ENCODE assay signal across 16 cellular contexts in genomic region chr1:223229756-223230155, GRCh38.
DNase-seq lines count a peak whose midpoint lies in the region; ATAC-seq lines count a peak whose summit lies in the region.
"Had no signal": no experiment of that assay in that cellular context is flagged by ENCODE, and none has a peak within 500 bp of the region (broad histone marks: within the 10 kb centered on the region; RNA-seq: fewer than 3 reads in every experiment).

No MANE protein-coding gene starts in this region.

- WGBS in thymus = 66% methylated on average over 3 of the region's 3 CpGs

- H3K4me1 Mint-ChIP-seq in activated naive CD4-positive, alpha-beta T cell treated with anti-CD3 and anti-CD28 coated beads, Interleukin-2, amount 10 ng/mL, durations not matched to agents 7 days and 5 days = peaks cover 39% of the 10 kb centered on the region
- peaks cover 47% of the 10 kb centered on the region for H3K4me1 Mint-ChIP-seq in T-helper 2 cell treated with Interferon-gamma antibody and Interleukin-4, amounts not matched to agents 5 μg/mL and 100 μg/mL, for 36 hours (ENCODE audit: low read depth)
- H3K4me1 Mint-ChIP-seq: activated B cell treated with CpG ODN at 0.5 μM for 24 hours had no signal

- no peak for ATAC-seq in GM21515 (IDR thresholded peaks at IDR 0.05; ENCODE audit: unreplicated experiment)
- ATAC-seq: gastroesophageal sphincter had no signal

- H3K4me1 ChIP-seq in effector memory CD4-positive, alpha-beta T cell (ENCODE audit: control insufficient read depth, insufficient read depth, low read length, poor library complexity, severe bottlenecking) = peaks cover 29% of the 10 kb centered on the region
- H3K4me1 ChIP-seq in thymus (ENCODE audit: control insufficient read depth, insufficient read depth, low read length) = peaks cover 48% of the 10 kb centered on the region

- peak overlapping the region; percentile 92 for H3K27ac Mint-ChIP-seq in activated naive CD4-positive, alpha-beta T cell treated with anti-CD3 and anti-CD28 coated beads, Interleukin-2, amount 10 ng/mL, durations not matched to agents 7 days and 5 days
- peak overlapping the region; percentile 96 for H3K27ac Mint-ChIP-seq in T-helper 2 cell treated with Interferon-gamma antibody and Interleukin-4, amounts not matched to agents 5 μg/mL and 100 μg/mL, for 36 hours
- H3K27ac Mint-ChIP-seq: activated B cell treated with CpG ODN at 0.5 μM for 24 hours had no signal

- H3K9me3 ChIP-seq in effector memory CD4-positive, alpha-beta T cell (ENCODE audit: control insufficient read depth, low read length) = no peaks in the 10 kb centered on the region
- H3K9me3 ChIP-seq in thymus (ENCODE audit: control insufficient read depth) = no peaks in the 10 kb centered on the region
- H3K9me3 ChIP-seq: gastroesophageal sphincter, neutrophil had no signal

- no peaks in the 10 kb centered on the region for H3K36me3 Mint-ChIP-seq in activated naive CD4-positive, alpha-beta T cell treated with anti-CD3 and anti-CD28 coated beads, Interleukin-2, amount 10 ng/mL, durations not matched to agents 7 days and 5 days
- peaks cover 2% of the 10 kb centered on the region for H3K36me3 Mint-ChIP-seq in T-helper 2 cell treated with Interferon-gamma antibody and Interleukin-4, amounts not matched to agents 5 μg/mL and 100 μg/mL, for 36 hours (ENCODE audit: low read depth)

- H3K27me3 Mint-ChIP-seq in activated naive CD4-positive, alpha-beta T cell treated with anti-CD3 and anti-CD28 coated beads, Interleukin-2, amount 10 ng/mL, durations not matched to agents 7 days and 5 days = peaks cover 4% of the 10 kb centered on the region
- no peaks in the 10 kb centered on the region for H3K27me3 Mint-ChIP-seq in T-helper 2 cell treated with Interferon-gamma antibody and Interleukin-4, amounts not matched to agents 5 μg/mL and 100 μg/mL, for 36 hours (ENCODE audit: low read depth)

- no peaks in the 10 kb centered on the region for H3K9me3 Mint-ChIP-seq in activated naive CD4-positive, alpha-beta T cell treated with anti-CD3 and anti-CD28 coated beads, Interleukin-2, amount 10 ng/mL, durations not matched to agents 7 days and 5 days
- no peaks in the 10 kb centered on the region for H3K9me3 Mint-ChIP-seq in T-helper 2 cell treated with Interferon-gamma antibody and Interleukin-4, amounts not matched to agents 5 μg/mL and 100 μg/mL, for 36 hours
- H3K9me3 Mint-ChIP-seq: activated B cell treated with CpG ODN at 0.5 μM for 24 hours had no signal

- H3K27me3 ChIP-seq in effector memory CD4-positive, alpha-beta T cell (replicated peaks; ENCODE audit: control insufficient read depth, insufficient read depth, low read length, poor library complexity, severe bottlenecking) = no peaks in the 10 kb centered on the region
- no peaks in the 10 kb centered on the region for H3K27me3 ChIP-seq in thymus (ENCODE audit: control insufficient read depth, insufficient read depth)
- H3K27me3 ChIP-seq: gastroesophageal sphincter, neutrophil had no signal

- H3K27ac ChIP-seq in effector memory CD4-positive, alpha-beta T cell (ENCODE audit: insufficient read depth, low read length, poor library complexity, severe bottlenecking) = peak overlapping the region; percentile 37
- peak overlapping the region; percentile 89 for H3K27ac ChIP-seq in thymus (ENCODE audit: low read depth)
- H3K27ac ChIP-seq: gastroesophageal sphincter, neutrophil, SK-N-MC had no signal

- H3K4me3 ChIP-seq in effector memory CD4-positive, alpha-beta T cell (ENCODE audit: insufficient read depth, low read depth, low read length, poor library complexity, severe bottlenecking) = no peak overlapping the region
- no peak overlapping the region for H3K4me3 ChIP-seq in thymus (ENCODE audit: low read length)
- H3K4me3 ChIP-seq: gastroesophageal sphincter, SK-N-MC had no signal

- CTCF ChIA-PET in activated naive CD4-positive, alpha-beta T cell treated with anti-CD3 and anti-CD28 coated beads, Interleukin-2, amount 10 ng/mL, durations not matched to agents 7 days and 5 days (lab: Charles Lee) = interaction anchor here (1.5 kb wide), 1 partner anchor 96 kb away, joined by 4 read pairs; no protein-coding TSS in a partner anchor

- no peak for DNase-seq in activated naive CD4-positive, alpha-beta T cell treated with anti-CD3 and anti-CD28 coated beads, Interleukin-2, amount 10 ng/mL, durations not matched to agents 7 days and 5 days
- DNase-seq in activated naive CD4-positive, alpha-beta T cell treated with anti-CD3 and anti-CD28 coated beads, Interleukin-2, amount 50 U/mL, for 16 hours = no peak
- DNase-seq in T-helper 2 cell treated with Interferon-gamma antibody and Interleukin-4, amounts not matched to agents 5 μg/mL and 100 μg/mL, for 36 hours (ENCODE audit: low spot score) = no peak
- no peak for DNase-seq in effector memory CD4-positive, alpha-beta T cell
- DNase-seq in stimulated activated CD4-positive, alpha-beta T cell treated with anti-CD3 and anti-CD28 coated beads, Interleukin-12 subunit alpha, Interleukin-12 subunit beta, amount 100 ng/mL, for 4 hours = no peak
- no peak for DNase-seq in NCI-H1694 treated with DMSO at 0.1 percent for 48 hours (lab: John Stamatoyannopoulos, UW)
- DNase-seq: activated B cell treated with CpG ODN at 0.5 μM for 24 hours, DMS 273 treated with DMSO at 0.1 percent for 48 hours, GOT3, KBM-7, NCI-H1417 treated with DMSO at 0.1 percent for 48 hours had no signal

- no peak overlapping the region for H3K4me3 Mint-ChIP-seq in activated naive CD4-positive, alpha-beta T cell treated with anti-CD3 and anti-CD28 coated beads, Interleukin-2, amount 10 ng/mL, durations not matched to agents 7 days and 5 days
- H3K4me3 Mint-ChIP-seq in T-helper 2 cell treated with Interferon-gamma antibody and Interleukin-4, amounts not matched to agents 5 μg/mL and 100 μg/mL, for 36 hours = peak overlapping the region; percentile 81
- H3K4me3 Mint-ChIP-seq: activated B cell treated with CpG ODN at 0.5 μM for 24 hours had no signal

- no peaks in the 10 kb centered on the region for H3K36me3 ChIP-seq in effector memory CD4-positive, alpha-beta T cell (ENCODE audit: control insufficient read depth, insufficient read depth, low read length)
- H3K36me3 ChIP-seq in thymus (ENCODE audit: control insufficient read depth, insufficient read depth) = no peaks in the 10 kb centered on the region
- H3K36me3 ChIP-seq: gastroesophageal sphincter, neutrophil had no signal
